ENCODE assay signal across 11 cellular contexts in the genomic region with DNA sequence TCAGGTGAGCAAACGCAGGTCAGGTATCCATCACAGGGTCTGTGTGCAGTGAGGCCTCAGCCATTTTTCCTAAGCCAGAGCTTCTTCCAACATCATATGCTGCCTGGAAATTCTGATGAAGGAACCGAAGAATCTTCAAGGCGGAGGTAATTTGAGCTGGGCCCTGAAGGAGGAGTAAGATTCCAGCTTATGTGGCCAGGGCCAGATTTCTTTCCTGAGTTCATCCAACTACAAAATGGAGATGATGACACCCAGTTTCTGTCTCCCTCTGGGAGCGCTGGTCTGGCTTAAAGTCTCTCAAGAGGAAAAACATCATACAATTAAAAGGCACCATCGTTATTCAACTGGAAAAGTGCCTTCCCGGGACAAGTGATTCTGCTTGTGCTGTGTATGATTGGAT. TPM values are rescaled to one million over a fixed set of nuclear protein-coding genes. Genes with fewer than 3 reads are reported as not detected.
A peak's percentile ranks its signal among the peaks of the same experiment; 100 is the strongest.
DNase-seq lines count a peak whose midpoint lies in the region; ATAC-seq, FAIRE-seq and TF ChIP-seq lines count a peak whose summit lies in the region.
"Had no signal": no experiment of that assay in that cellular context is flagged by ENCODE, and none has a peak within 500 bp of the region (broad histone marks: within the 10 kb centered on the region; RNA-seq: fewer than 3 reads in every experiment).

No MANE protein-coding gene starts in this region.

- H2BK15ac ChIP-seq in mesendoderm (replicated peaks; ENCODE audit: low read depth): no peak overlapping the region

- no peak overlapping the region for H3K4me3 ChIP-seq in A673 (ENCODE audit: low read depth, low read length, poor library complexity, severe bottlenecking)
- no peak overlapping the region for H3K4me3 ChIP-seq in body of pancreas
- no peak overlapping the region for H3K4me3 ChIP-seq in mesendoderm (ENCODE audit: low read length)
- H3K4me3 ChIP-seq in small intestine (ENCODE audit: low read depth in 1 of 2, low read length in 2 of 2): no peak overlapping the region

- H2AK5ac ChIP-seq in mesendoderm (ENCODE audit: low read length): peak overlapping the region; percentile 23

- H3K4me1 ChIP-seq in A673 (ENCODE audit: insufficient read depth, low read length, poor library complexity, severe bottlenecking) (no peaks in the 10 kb centered on the region), body of pancreas (no peaks in the 10 kb centered on the region), mesendoderm (ENCODE audit: control insufficient read depth, low read depth, low read length) (no peaks in the 10 kb centered on the region), small intestine (ENCODE audit: control insufficient read depth in 2 of 2, insufficient read depth in 1 of 2, low read depth in 1 of 2, low read length in 1 of 2) (no peaks in the 10 kb centered on the region)

- H3K79me2 ChIP-seq in mesendoderm (ENCODE audit: control insufficient read depth, insufficient read depth, low read length): no peaks in the 10 kb centered on the region

- H4K5ac ChIP-seq in mesendoderm (ENCODE audit: low read length): peak overlapping the region; percentile 89

- H3K27me3 ChIP-seq in A673 (replicated peaks; ENCODE audit: insufficient read depth, low read depth, low read length, poor library complexity): no peaks in the 10 kb centered on the region
- H3K27me3 ChIP-seq in body of pancreas: no peaks in the 10 kb centered on the region
- no peaks in the 10 kb centered on the region for H3K27me3 ChIP-seq in mesendoderm (ENCODE audit: insufficient read depth, low read length, poor library complexity)
- no peaks in the 10 kb centered on the region for H3K27me3 ChIP-seq in small intestine (ENCODE audit: control insufficient read depth in 2 of 2, insufficient read depth in 2 of 2, low read length in 2 of 2)

- H3K27ac ChIP-seq in A673 (ENCODE audit: low read depth, low read length, poor library complexity, severe bottlenecking) (no peak overlapping the region), body of pancreas (no peak overlapping the region), mesendoderm (ENCODE audit: low read depth, low read length) (no peak overlapping the region), small intestine (ENCODE audit: low read depth in 1 of 2, low read length in 1 of 2) (no peak overlapping the region)

- H3K18ac ChIP-seq in mesendoderm (ENCODE audit: low read length): no peak overlapping the region

- H3K4me2 ChIP-seq in mesendoderm (ENCODE audit: low read length): no peak overlapping the region

- peak; percentile 36; the same call in 1 of the 2 replicates for TF ChIP-seq CTCF in A673 (conservative IDR thresholded peaks at IDR 0.05; ENCODE audit: low read depth, low read length)
- TF ChIP-seq CTCF in body of pancreas (IDR thresholded peaks at IDR 0.05): peak in 1 of 7 experiments; percentile 17

- H3K9ac ChIP-seq in mesendoderm (ENCODE audit: low read length): peak overlapping the region; percentile 27

- H3K9me3 ChIP-seq in A673 (ENCODE audit: low read depth, low read length, poor library complexity, severe bottlenecking) (no peaks in the 10 kb centered on the region), body of pancreas (no peaks in the 10 kb centered on the region), small intestine (ENCODE audit: control insufficient read depth, low read depth) (no peaks in the 10 kb centered on the region)

- H4K8ac ChIP-seq in mesendoderm (ENCODE audit: low read depth, low read length): no peak overlapping the region

- peak overlapping the region; percentile 76 for H3K56ac ChIP-seq in mesendoderm (ENCODE audit: low read length)

- no peak overlapping the region for H3K4ac ChIP-seq in mesendoderm (ENCODE audit: low read depth, low read length)

- no TSS peak for BruUV-seq in A673 (replicated peaks; lab: Mats Ljungman, UMichigan)

- no peak overlapping the region for H2BK120ac ChIP-seq in mesendoderm (ENCODE audit: low read depth, low read length)

- no peaks in the 10 kb centered on the region for H3K36me3 ChIP-seq in A673 (ENCODE audit: insufficient read depth, low read length, poor library complexity, severe bottlenecking)
- H3K36me3 ChIP-seq in body of pancreas (replicated peaks in 1 of 2; ENCODE audit: insufficient read depth in 1 of 2, low read depth in 2 of 2): no peaks in the 10 kb centered on the region
- H3K36me3 ChIP-seq in mesendoderm (ENCODE audit: control insufficient read depth, insufficient read depth, low read length): no peaks in the 10 kb centered on the region
- no peaks in the 10 kb centered on the region for H3K36me3 ChIP-seq in small intestine (ENCODE audit: control insufficient read depth in 2 of 2, insufficient read depth in 2 of 2, low read length in 2 of 2)

- 56 to 62% methylated on average over 6 of the region's 6 CpGs for WGBS in body of pancreas, 2 donors
- WGBS in mesendoderm (ENCODE audit: extremely low coverage, insufficient coverage, low lambda C conversion rate): no CpG with 5 or more reads among the region's 6 CpGs
- 69 to 86% (median 84%) methylated on average over 6 of the region's 6 CpGs for WGBS in small intestine, 3 donors

- H3K79me1 ChIP-seq in mesendoderm (ENCODE audit: low read length): no peaks in the 10 kb centered on the region

- H3K23ac ChIP-seq in mesendoderm (ENCODE audit: low read length): no peak overlapping the region

- intact Hi-C loops in A673 (cut with micrococcal nuclease; ENCODE audit: unreplicated experiment): loop anchor here (5.0 kb wide), 1 partner anchor 100 kb away; no protein-coding TSS in a partner anchor
- intact Hi-C loops in body of pancreas (cut with DNase I): no loop called here

- ATAC-seq in body of pancreas: peak; percentile 30
- ATAC-seq in GM18873 (IDR thresholded peaks at IDR 0.05; ENCODE audit: low FRiP score, unreplicated experiment): no peak
- no peak for ATAC-seq in GM18511 (IDR thresholded peaks at IDR 0.05; ENCODE audit: unreplicated experiment)
- ATAC-seq: stimulated activated memory B cell treated with anti-CD40 and anti-IgM and Interleukin-4, amounts not matched to agents 10 μg/mL and 1 μg/mL and 100 μg/mL, for 72 hours had no signal

- POLR2A ChIA-PET in A673 (lab: Charles Lee; ENCODE audit: low non-redundant PET): no interaction called here

- no peak for TF ChIP-seq POLR2A in body of pancreas (IDR thresholded peaks at IDR 0.05)

- H2BK5ac ChIP-seq in mesendoderm (ENCODE audit: low read length): no peak overlapping the region

- DNase-seq in A673 (ENCODE audit: low spot score): peak; percentile 16
- peak; percentile 22 for DNase-seq in HK-2 (ENCODE audit: unreplicated experiment)
- peak in 1 of 4 donors; percentile 18 for DNase-seq in body of pancreas
- peak; percentile 77 for DNase-seq in mesendoderm
- DNase-seq in NCI-H69 (lab: John Stamatoyannopoulos, UW): no peak
- no peak for DNase-seq in small intestine
- DNase-seq: GOT3 had no signal

- FAIRE-seq in small intestine (lab: Jason Lieb, UNC): no peak

- CTCF ChIA-PET in A673 (lab: Charles Lee): no interaction called here

RNA-seq across cellular contexts. Expression of a gene that starts 6.9 kb away (rescaled TPM):
- total RNA-seq in A673 (2021) (46.4 and 48.4 TPM in 2 replicates), body of pancreas (10 to 100 TPM in 1 of 2 donors, 1 to 10 TPM in 1; 8.6 to 11.9 TPM)
- polyA plus RNA-seq in mesendoderm (2013, experiment 1 of 2): 53.9 TPM
- polyA plus RNA-seq in mesendoderm (2013, experiment 2 of 2): 53.4 TPM
- polyA plus RNA-seq in small intestine: 10 to 100 TPM; 49.2 to 70.0 (median 50.3) TPM

RNA-seq across cellular contexts. Expression of a gene that starts 20.9 kb away (rescaled TPM):
- total RNA-seq in A673 (2021) (not detected in 2 replicates), body of pancreas (not detected)
- not detected for polyA plus RNA-seq in mesendoderm (2013, experiment 1 of 2)
- polyA plus RNA-seq in mesendoderm (2013, experiment 2 of 2): not detected
- not detected for polyA plus RNA-seq in small intestine
- total RNA-seq: mononuclear cell had no signal

Comparison
In these comparisons a context has a peak if more than half of its experiments do, and no peak if none do; other contexts are left out.
1. DNase-seq: peak in A673 (single experiment), HK-2 (single experiment) and mesendoderm (single experiment); none in NCI-H69 (single experiment) and small intestine (single experiment).